1 cellular context compared by ENCODE assay signal in the genomic region with DNA sequence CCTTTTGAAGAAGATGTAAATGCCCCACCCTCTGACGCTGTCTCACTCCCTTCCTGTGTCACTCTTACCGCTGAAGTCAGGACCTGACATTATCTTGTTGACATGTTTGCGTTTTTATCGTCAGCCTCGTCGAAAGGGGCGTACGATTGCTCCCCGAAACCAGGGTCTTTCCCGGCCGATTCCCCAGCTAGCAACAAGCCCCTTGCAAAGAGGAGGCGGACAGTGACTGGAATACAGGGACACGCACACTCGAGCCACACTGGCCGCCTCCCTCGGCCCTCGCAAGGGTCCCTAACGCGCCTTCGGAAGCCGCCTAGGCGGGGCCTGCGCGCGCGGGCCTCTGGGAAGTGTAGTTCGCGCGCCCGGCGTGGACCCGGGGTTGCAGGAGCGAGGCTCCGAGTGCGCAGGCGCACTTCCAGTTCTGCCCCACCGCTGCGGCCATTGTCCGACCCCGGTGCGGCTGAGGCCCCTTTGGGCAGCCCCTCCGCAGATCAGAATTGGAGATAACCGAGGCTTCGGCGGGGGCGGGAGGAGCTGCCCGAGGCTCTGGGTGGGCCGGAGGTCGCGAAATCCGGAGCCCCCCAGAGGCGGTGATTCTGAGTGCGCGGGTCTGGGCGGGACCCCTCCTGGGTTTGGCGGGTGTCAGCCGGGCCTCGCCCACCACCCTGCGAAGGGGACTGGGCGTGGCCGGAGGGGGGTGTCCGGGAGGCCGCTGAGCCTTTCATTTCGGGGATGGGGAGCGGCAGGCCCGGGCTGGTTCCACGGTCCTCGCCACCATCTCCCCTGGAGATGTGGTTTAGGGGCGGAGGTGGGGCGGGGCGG.
TF ChIP-seq lines count a peak whose summit lies in the region.

A gene (plus strand): TSS at position 412 of the 822 bp plus-strand sequence. CDS start 502 bp downstream, outside the sequence.

TF ChIP-seq in A549, 52 proteins besides CTCF, POLR2A, EP300 and RAD21 (continued from another document):
- TF ChIP-seq, protein P1, sequence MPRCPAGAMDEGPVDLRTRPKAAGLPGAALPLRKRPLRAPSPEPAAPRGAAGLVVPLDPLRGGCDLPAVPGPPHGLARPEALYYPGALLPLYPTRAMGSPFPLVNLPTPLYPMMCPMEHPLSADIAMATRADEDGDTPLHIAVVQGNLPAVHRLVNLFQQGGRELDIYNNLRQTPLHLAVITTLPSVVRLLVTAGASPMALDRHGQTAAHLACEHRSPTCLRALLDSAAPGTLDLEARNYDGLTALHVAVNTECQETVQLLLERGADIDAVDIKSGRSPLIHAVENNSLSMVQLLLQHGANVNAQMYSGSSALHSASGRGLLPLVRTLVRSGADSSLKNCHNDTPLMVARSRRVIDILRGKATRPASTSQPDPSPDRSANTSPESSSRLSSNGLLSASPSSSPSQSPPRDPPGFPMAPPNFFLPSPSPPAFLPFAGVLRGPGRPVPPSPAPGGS (IDR thresholded peaks at IDR 0.05): 0 out of 3 replicates have a peak, but pooled peaks have one; percentile 32
- TF ChIP-seq MAFK (IDR thresholded peaks at IDR 0.05; ENCODE audit: partially characterized antibody) (no peak), PHF8 (IDR thresholded peaks at IDR 0.05; ENCODE audit: borderline replicate concordance, low read depth) (peak; percentile 60; the same call in 1 of the 2 replicates)
